In the genomic region with DNA sequence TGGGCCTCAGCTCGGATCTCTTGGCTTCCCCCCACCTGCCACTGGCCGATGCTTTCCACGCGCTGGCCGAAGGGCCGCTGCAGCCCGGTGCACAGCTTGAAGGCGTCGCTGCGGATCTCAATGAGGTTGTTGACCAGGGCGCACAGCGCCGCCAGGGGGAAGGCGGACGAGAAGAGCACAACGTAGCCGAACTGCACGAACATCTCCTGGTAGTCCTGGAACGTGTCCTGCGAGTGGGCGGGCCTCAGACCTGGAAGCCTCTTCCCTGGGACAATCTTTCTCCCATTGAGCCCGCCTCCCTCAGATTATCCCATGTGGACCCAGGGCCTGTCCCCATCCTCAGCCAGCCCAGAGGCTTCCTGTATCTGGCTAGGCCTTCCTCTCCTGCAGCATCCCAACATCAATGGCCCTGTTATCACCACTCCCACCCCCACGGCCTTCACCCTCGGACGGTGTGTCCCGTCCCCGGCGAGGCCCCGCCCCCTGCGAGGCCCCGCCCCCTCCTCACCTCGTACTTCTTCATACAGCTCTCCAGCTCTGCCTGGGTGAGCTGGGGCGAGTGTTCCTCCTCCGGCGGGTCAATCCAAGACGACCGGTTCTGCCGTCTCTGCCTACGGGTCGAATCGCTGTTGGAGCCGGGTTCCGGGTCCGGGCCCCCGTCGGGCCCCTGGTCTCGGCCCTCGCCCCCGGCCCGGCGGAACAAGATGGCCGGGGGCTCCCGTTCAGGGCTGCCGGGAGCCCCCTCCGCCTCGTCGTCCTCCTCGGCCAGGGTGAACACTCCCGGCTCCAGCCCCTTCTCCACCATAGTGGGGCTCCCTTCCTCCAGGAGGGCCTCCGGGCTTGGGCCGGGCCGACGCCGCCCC, we compare ENCODE assay signal across 8 cellular contexts. TPM values are rescaled to one million over a fixed set of nuclear protein-coding genes. Genes with fewer than 3 reads are reported as not detected.
DNase-seq lines count a peak whose midpoint lies in the region; ATAC-seq and TF ChIP-seq lines count a peak whose summit lies in the region.

No MANE protein-coding gene starts in this region.

- CTCF ChIA-PET in activated B cell treated with CpG ODN at 0.5 μM for 24 hours (lab: Charles Lee), result interaction anchor here (1.0 kb wide), 1 partner anchor 23 kb away, joined by 3 read pairs; a partner anchor contains a TSS

- no peaks in the 10 kb centered on the region for H3K9me3 ChIP-seq in mesodermal cell (ENCODE audit: control insufficient read depth, low read length)
- H3K9me3 ChIP-seq in upper lobe of left lung, result no peaks in the 10 kb centered on the region

- peaks cover 9% of the 10 kb centered on the region; the same call in 1 of the 2 replicates for H3K27me3 ChIP-seq in GM23338 (ENCODE audit: insufficient read depth)
- peaks cover 0 to 9% (median 2%) of the 10 kb centered on the region in 4 donors for H3K27me3 ChIP-seq in upper lobe of left lung

- H3K9me3 Mint-ChIP-seq in GM23338 (peaks cover 2% of the 10 kb centered on the region; the same call in 1 of the 3 replicates), activated B cell treated with CpG ODN at 0.5 μM for 24 hours (no peaks in the 10 kb centered on the region)
- H3K9me3 Mint-ChIP-seq in dendritic cell treated with granulocyte-macrophage colony-stimulating factor and Interleukin-4, amounts not matched to agents 40 ng/mL and 50 ng/mL, for 4 days, result no peaks in the 10 kb centered on the region

- peak in 1 of 4 donors; percentile 48 for TF ChIP-seq POLR2A in upper lobe of left lung (IDR thresholded peaks at IDR 0.05)

- H3K27ac Mint-ChIP-seq in GM23338, result peak overlapping the region; percentile 96
- no peak overlapping the region for H3K27ac Mint-ChIP-seq in activated B cell treated with CpG ODN at 0.5 μM for 24 hours
- no peak overlapping the region for H3K27ac Mint-ChIP-seq in dendritic cell treated with granulocyte-macrophage colony-stimulating factor and Interleukin-4, amounts not matched to agents 40 ng/mL and 50 ng/mL, for 4 days

- H3K4me3 Mint-ChIP-seq in GM23338 (peak overlapping the region; percentile 90), activated B cell treated with CpG ODN at 0.5 μM for 24 hours (peak overlapping the region; percentile 77)
- peak overlapping the region; percentile 63 for H3K4me3 Mint-ChIP-seq in dendritic cell treated with granulocyte-macrophage colony-stimulating factor and Interleukin-4, amounts not matched to agents 40 ng/mL and 50 ng/mL, for 4 days

- no peaks in the 10 kb centered on the region; the same call in 1 of the 2 replicates for H4K20me1 ChIP-seq in GM23338 (replicated peaks; ENCODE audit: insufficient read depth)

- no peak for TF ChIP-seq EP300 in upper lobe of left lung (IDR thresholded peaks at IDR 0.05)

- POLR2A ChIA-PET in activated B cell treated with CpG ODN at 0.5 μM for 24 hours (lab: Charles Lee), result interaction anchor here (0.5 to 3.5 kb wide), 8 partner anchors 11 to 1265 kb away, joined by 3 to 24 read pairs (median 4); a partner anchor contains a TSS

- peaks cover 20% of the 10 kb centered on the region for H3K27me3 Mint-ChIP-seq in GM23338 (ENCODE audit: insufficient read depth, low read depth, poor library complexity)
- peaks cover 6% of the 10 kb centered on the region for H3K27me3 Mint-ChIP-seq in activated B cell treated with CpG ODN at 0.5 μM for 24 hours
- peaks cover 39% of the 10 kb centered on the region for H3K27me3 Mint-ChIP-seq in dendritic cell treated with granulocyte-macrophage colony-stimulating factor and Interleukin-4, amounts not matched to agents 40 ng/mL and 50 ng/mL, for 4 days

- H3K27ac ChIP-seq in GM23338 (ENCODE audit: low read depth), result peak overlapping the region; percentile 89
- no peak overlapping the region for H3K27ac ChIP-seq in mesodermal cell (ENCODE audit: low read depth, low read length, severe bottlenecking)
- peak overlapping the region in 3 of 4 donors; percentile 60 to 80 (median 67) for H3K27ac ChIP-seq in upper lobe of left lung

- H3K36me3 ChIP-seq in GM23338 (ENCODE audit: insufficient read depth), result no peaks in the 10 kb centered on the region
- H3K36me3 ChIP-seq in mesodermal cell (ENCODE audit: control insufficient read depth, insufficient read depth, low read length), result peaks cover 29% of the 10 kb centered on the region
- H3K36me3 ChIP-seq in upper lobe of left lung, result no peaks in the 10 kb centered on the region

- intact Hi-C loops in activated B cell treated with CpG ODN at 0.5 μM for 24 hours (cut with micrococcal nuclease), result no loop called here
- intact Hi-C loops in dendritic cell treated with granulocyte-macrophage colony-stimulating factor and Interleukin-4, amounts not matched to agents 40 ng/mL and 50 ng/mL, for 4 days (cut with micrococcal nuclease), result no loop called here

- H3K4me3 ChIP-seq in GM23338, result peak overlapping the region; percentile 90
- peak overlapping the region; percentile 47 for H3K4me3 ChIP-seq in mesodermal cell (ENCODE audit: extremely low read depth, insufficient read depth, low read length, poor library complexity, severe bottlenecking)
- peak overlapping the region in 3 of 4 donors; percentile 45 to 58 (median 53) for H3K4me3 ChIP-seq in upper lobe of left lung

- H3K4me1 Mint-ChIP-seq in GM23338 (peaks cover 22% of the 10 kb centered on the region), activated B cell treated with CpG ODN at 0.5 μM for 24 hours (peaks cover 16% of the 10 kb centered on the region)
- peaks cover 42% of the 10 kb centered on the region for H3K4me1 Mint-ChIP-seq in dendritic cell treated with granulocyte-macrophage colony-stimulating factor and Interleukin-4, amounts not matched to agents 40 ng/mL and 50 ng/mL, for 4 days (ENCODE audit: low read depth)

- peak; percentile 98 for DNase-seq in GM23338 (ENCODE audit: low spot score)
- DNase-seq in activated B cell treated with CpG ODN at 0.5 μM for 24 hours, result peak; percentile 56
- peak; percentile 86 to 92 for DNase-seq in upper lobe of left lung
- DNase-seq in MV-4-11 (lab: John Stamatoyannopoulos, UW), result no peak

- H3K9me2 ChIP-seq in GM23338 (ENCODE audit: insufficient read depth), result no peaks in the 10 kb centered on the region

- TF ChIP-seq CTCF in GM23338 (conservative IDR thresholded peaks at IDR 0.05; ENCODE audit: low read depth in 2 of 2) (peak; percentile 55 to 85), activated B cell treated with CpG ODN at 0.5 μM for 24 hours (IDR thresholded peaks at IDR 0.05) (no peak), upper lobe of left lung (IDR thresholded peaks at IDR 0.05) (peak in 4 of 6 experiments; percentile 40 to 72 (median 58))

- no peaks in the 10 kb centered on the region for H3K79me2 ChIP-seq in GM23338 (replicated peaks; ENCODE audit: insufficient read depth)

- H3F3A ChIP-seq in GM23338 (replicated peaks; ENCODE audit: low read depth), result peaks cover 26% of the 10 kb centered on the region

- peaks cover 21% of the 10 kb centered on the region for H3K36me3 Mint-ChIP-seq in GM23338 (ENCODE audit: low read depth)
- no peaks in the 10 kb centered on the region for H3K36me3 Mint-ChIP-seq in activated B cell treated with CpG ODN at 0.5 μM for 24 hours (ENCODE audit: low read depth)
- H3K36me3 Mint-ChIP-seq in dendritic cell treated with granulocyte-macrophage colony-stimulating factor and Interleukin-4, amounts not matched to agents 40 ng/mL and 50 ng/mL, for 4 days (ENCODE audit: low read depth), result peaks cover 83% of the 10 kb centered on the region

- 8 to 11% methylated on average over 50 to 51 of the region's 64 CpGs for WGBS in mesodermal cell (ENCODE audit: insufficient coverage in 2 of 2), 2 experiments
- WGBS in upper lobe of left lung, 2 donors, result 34 to 50% methylated on average over 12 to 46 of the region's 64 CpGs

- ATAC-seq in GM23338 (peak; percentile 72), activated B cell treated with CpG ODN at 0.5 μM for 24 hours (ENCODE audit: low read depth) (peak; percentile 88), upper lobe of left lung (ENCODE audit: low FRiP score in 2 of 2) (peak; percentile 60 to 79), HG02588 (IDR thresholded peaks at IDR 0.05; ENCODE audit: unreplicated experiment) (no peak), HG03571 (IDR thresholded peaks at IDR 0.05; ENCODE audit: unreplicated experiment) (no peak)

- H3K4me1 ChIP-seq in GM23338 (ENCODE audit: insufficient read depth), result peaks cover 20% of the 10 kb centered on the region
- H3K4me1 ChIP-seq in mesodermal cell (ENCODE audit: control insufficient read depth, insufficient read depth, low read length, poor library complexity, severe bottlenecking), result peaks cover 18% of the 10 kb centered on the region
- H3K4me1 ChIP-seq in upper lobe of left lung, result peaks cover 8 to 31% (median 13%) of the 10 kb centered on the region in 4 donors

- peak overlapping the region; percentile 63 for H2AFZ ChIP-seq in GM23338

- H3K4me2 ChIP-seq in GM23338, result peak overlapping the region; percentile 93

RNA-seq across cellular contexts. Expression of a gene that starts 6.8 kb away (rescaled TPM):
- total RNA-seq in GM23338 (2014; rRNA removed; shearing (Covaris generic)), result 14.4 and 24.9 TPM in 2 replicates
- 4.3 and 4.5 TPM in 2 replicates for polyA plus RNA-seq in GM23338 (2016; fragmentation: Nextera tagmentation; extraction: Ambion mirVana)
- total RNA-seq in activated B cell treated with CpG ODN at 0.5 μM for 24 hours (2.1 and 2.2 TPM in 2 replicates), upper lobe of left lung (10 to 100 TPM in 4 of 6 donors, 1 to 10 TPM in 2; 9.0 to 45.1 (median 16.4) TPM)
- 23.3 TPM for polyA plus RNA-seq in mesodermal cell (2013, experiment 1 of 2)
- 17.4 TPM for polyA plus RNA-seq in mesodermal cell (2013, experiment 2 of 2)

RNA-seq across cellular contexts. Expression of a gene that starts 9.5 kb away (rescaled TPM):
- 67.8 and 78.6 TPM in 2 replicates for total RNA-seq in GM23338 (2014; rRNA removed; shearing (Covaris generic))
- 23.5 and 25.4 TPM in 2 replicates for polyA plus RNA-seq in GM23338 (2016; fragmentation: Nextera tagmentation; extraction: Ambion mirVana)
- total RNA-seq in activated B cell treated with CpG ODN at 0.5 μM for 24 hours, result 32.4 and 40.2 TPM in 2 replicates
- polyA plus RNA-seq in mesodermal cell (2013, experiment 1 of 2), result 34.5 TPM
- 28.0 TPM for polyA plus RNA-seq in mesodermal cell (2013, experiment 2 of 2)
- total RNA-seq in upper lobe of left lung, result 10 to 100 TPM; 14.9 to 95.3 (median 26.4) TPM

RNA-seq across cellular contexts. Expression of a gene that starts 18.5 kb away (rescaled TPM):
- 28.2 and 34.6 TPM in 2 replicates for total RNA-seq in GM23338 (2014; rRNA removed; shearing (Covaris generic))
- 107 and 112 TPM in 2 replicates for polyA plus RNA-seq in GM23338 (2016; fragmentation: Nextera tagmentation; extraction: Ambion mirVana)
- total RNA-seq in activated B cell treated with CpG ODN at 0.5 μM for 24 hours (31.1 and 31.7 TPM in 2 replicates), upper lobe of left lung (10 to 100 TPM; 11.5 to 42.8 (median 28.4) TPM)
- polyA plus RNA-seq in mesodermal cell (2013, experiment 1 of 2), result 81.9 TPM
- 59.5 TPM for polyA plus RNA-seq in mesodermal cell (2013, experiment 2 of 2)

RNA-seq across cellular contexts. Expression of a gene that starts 22.2 kb away (rescaled TPM):
- total RNA-seq in GM23338 (2014; rRNA removed; shearing (Covaris generic)), result 59.9 and 70.6 TPM in 2 replicates
- 266 and 280 TPM in 2 replicates for polyA plus RNA-seq in GM23338 (2016; fragmentation: Nextera tagmentation; extraction: Ambion mirVana)
- 38.2 and 46.1 TPM in 2 replicates for total RNA-seq in activated B cell treated with CpG ODN at 0.5 μM for 24 hours
- polyA plus RNA-seq in mesodermal cell (2013, experiment 1 of 2), result 74.0 TPM
- polyA plus RNA-seq in mesodermal cell (2013, experiment 2 of 2), result 61.0 TPM
- 100 to 1,000 TPM in 5 of 6 donors, 10 to 100 TPM in 1; 98.3 to 176 (median 122) TPM for total RNA-seq in upper lobe of left lung

RNA-seq across cellular contexts. Expression of a gene that starts 24.7 kb away (rescaled TPM):
- total RNA-seq in GM23338 (2014; rRNA removed; shearing (Covaris generic)), result 11.4 and 16.5 TPM in 2 replicates
- polyA plus RNA-seq in GM23338 (2016; fragmentation: Nextera tagmentation; extraction: Ambion mirVana), result 5.0 and 5.5 TPM in 2 replicates
- total RNA-seq in activated B cell treated with CpG ODN at 0.5 μM for 24 hours (5.4 and 6.6 TPM in 2 replicates), upper lobe of left lung (10 to 100 TPM; 19.7 to 23.4 (median 21.2) TPM)
- polyA plus RNA-seq in mesodermal cell (2013, experiment 1 of 2), result 6.3 TPM
- 5.8 TPM for polyA plus RNA-seq in mesodermal cell (2013, experiment 2 of 2)

Comparison
In these comparisons a context has a peak if more than half of its experiments do, and no peak if none do; other contexts are left out.
1. ATAC-seq: peak in GM23338 (single experiment), activated B cell treated with CpG ODN at 0.5 μM for 24 hours (single experiment) and upper lobe of left lung (2 of 2); none in HG02588 (single experiment) and HG03571 (single experiment).
2. Peak in every context shown above with its lines, with median percentiles within 50 percentile points of each other: H3K4me3 ChIP-seq and H3K4me3 Mint-ChIP-seq.